ENCODE assay signal across 12 cellular contexts in the genomic region with DNA sequence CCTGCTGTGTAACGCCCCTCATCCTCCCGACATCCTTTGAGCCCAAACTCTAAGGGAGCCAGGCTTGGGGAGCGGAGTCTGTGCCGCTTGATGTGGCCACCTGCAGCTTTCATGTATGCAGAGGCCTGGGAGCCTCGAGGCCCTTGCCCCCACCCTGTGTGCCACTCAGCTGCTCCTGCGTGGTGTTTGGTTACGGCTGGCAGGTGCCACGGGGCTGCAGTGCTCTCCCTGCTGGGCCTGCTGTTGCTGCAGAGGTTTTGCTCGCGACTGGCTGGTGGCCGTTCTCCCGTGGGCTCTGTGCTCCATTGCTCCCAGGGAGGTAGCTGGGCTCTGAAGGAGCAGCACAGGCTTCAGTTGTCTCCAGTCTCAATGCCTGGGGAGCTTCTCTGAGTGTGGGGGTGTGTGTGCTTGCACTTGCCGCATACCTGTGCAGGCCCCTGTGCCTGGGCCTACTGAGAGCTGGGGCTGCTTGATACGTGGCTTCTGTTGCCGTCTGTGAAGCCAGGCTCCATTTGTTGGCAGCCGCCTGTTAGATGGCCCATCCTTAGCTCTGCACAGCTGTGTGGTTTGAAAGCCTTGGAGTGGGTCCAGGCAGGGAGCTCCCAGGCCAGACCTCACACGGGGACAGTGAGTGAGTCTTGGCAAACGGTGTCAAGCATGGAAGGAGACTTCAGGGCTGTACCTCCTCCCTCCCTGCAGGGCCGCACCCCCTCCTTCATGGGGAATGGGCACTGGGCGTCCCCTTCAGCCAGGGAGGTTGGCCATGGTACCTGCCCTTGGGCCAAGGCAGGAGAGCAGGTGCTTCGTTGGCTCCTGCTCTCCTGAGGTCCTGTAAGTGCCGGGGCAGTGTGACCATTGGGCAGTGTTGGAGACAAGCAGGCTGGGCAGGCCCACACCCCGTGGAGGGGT. TPM values are rescaled to one million over a fixed set of nuclear protein-coding genes. Genes with fewer than 3 reads are reported as not detected.
DNase-seq lines count a peak whose midpoint lies in the region; ATAC-seq and TF ChIP-seq lines count a peak whose summit lies in the region.
"Had no signal": no experiment of that assay in that cellular context is flagged by ENCODE, and none has a peak within 500 bp of the region (broad histone marks: within the 10 kb centered on the region; RNA-seq: fewer than 3 reads in every experiment).

No MANE protein-coding gene starts in this region.

- no peaks in the 10 kb centered on the region for H3K27me3 Mint-ChIP-seq in stimulated activated naive B cell treated with anti-CD40 and anti-IgM and Interleukin-4, amounts not matched to agents 10 μg/mL and 1 μg/mL and 100 μg/mL, for 72 hours

- H3K4me3 Mint-ChIP-seq in stimulated activated naive B cell treated with anti-CD40 and anti-IgM and Interleukin-4, amounts not matched to agents 10 μg/mL and 1 μg/mL and 100 μg/mL, for 72 hours: no peak overlapping the region

- TF ChIP-seq POLR2A in esophagus squamous epithelium (IDR thresholded peaks at IDR 0.05): no peak

- H3K36me3 Mint-ChIP-seq in stimulated activated naive B cell treated with anti-CD40 and anti-IgM and Interleukin-4, amounts not matched to agents 10 μg/mL and 1 μg/mL and 100 μg/mL, for 72 hours: peaks cover 37 to 40% of the 10 kb centered on the region in 2 donors

- H3K27ac ChIP-seq in esophagus squamous epithelium: no peak overlapping the region
- H3K27ac ChIP-seq: ascending aorta, tibial artery, VCaP had no signal

- H3K4me3 ChIP-seq in astrocyte of the spinal cord (ENCODE audit: low read depth, low read length) (no peak overlapping the region), esophagus squamous epithelium (no peak overlapping the region)
- H3K4me3 ChIP-seq: ascending aorta, tibial artery had no signal

- peaks cover 0 to 1% of the 10 kb centered on the region in 2 donors for H3K4me1 Mint-ChIP-seq in stimulated activated naive B cell treated with anti-CD40 and anti-IgM and Interleukin-4, amounts not matched to agents 10 μg/mL and 1 μg/mL and 100 μg/mL, for 72 hours

- no peaks in the 10 kb centered on the region for H3K9me3 Mint-ChIP-seq in stimulated activated naive B cell treated with anti-CD40 and anti-IgM and Interleukin-4, amounts not matched to agents 10 μg/mL and 1 μg/mL and 100 μg/mL, for 72 hours

- no peaks in the 10 kb centered on the region for H3K9me3 ChIP-seq in esophagus squamous epithelium
- H3K9me3 ChIP-seq: ascending aorta, SK-N-SH, tibial artery had no signal

- peak; percentile 53 for DNase-seq in NCI-H1092 treated with DMSO at 0.1 percent for 48 hours (lab: John Stamatoyannopoulos, UW)
- DNase-seq in astrocyte of the spinal cord (ENCODE audit: low read depth, low spot score): peak; percentile 11
- no peak for DNase-seq in left lobe of liver (ENCODE audit: low spot score)
- DNase-seq in stimulated activated naive B cell treated with anti-CD40 and anti-IgM and Interleukin-4, amounts not matched to agents 10 μg/mL and 1 μg/mL and 100 μg/mL, for 72 hours: no peak
- DNase-seq in COR-L47 (lab: John Stamatoyannopoulos, UW): no peak
- DNase-seq in esophagus squamous epithelium (lab: John Stamatoyannopoulos, UW): no peak
- DNase-seq: SK-N-SH had no signal

- in situ Hi-C loops in astrocyte of the spinal cord (cut with HindIII; ENCODE audit: low sequenced_read_pairs): no loop called here

- H3K27ac Mint-ChIP-seq in stimulated activated naive B cell treated with anti-CD40 and anti-IgM and Interleukin-4, amounts not matched to agents 10 μg/mL and 1 μg/mL and 100 μg/mL, for 72 hours: peak overlapping the region; percentile 47

- intact Hi-C loops in esophagus squamous epithelium (cut with DNase I): no loop called here

- H3K4me1 ChIP-seq in esophagus squamous epithelium: no peaks in the 10 kb centered on the region

- no peak for TF ChIP-seq CTCF in astrocyte of the spinal cord (IDR thresholded peaks at IDR 0.05; ENCODE audit: low read depth, low read length)
- no peak for TF ChIP-seq CTCF in esophagus squamous epithelium (IDR thresholded peaks at IDR 0.05)

- WGBS in esophagus squamous epithelium, 2 donors: 63% methylated on average over 3 of the region's 23 CpGs; no CpG with 5 or more reads in 1 of the 2 donors

- no peaks in the 10 kb centered on the region for H3K27me3 ChIP-seq in esophagus squamous epithelium
- H3K27me3 ChIP-seq: ascending aorta, tibial artery had no signal

- peaks cover 18 to 55% (median 25%) of the 10 kb centered on the region in 3 donors for H3K36me3 ChIP-seq in esophagus squamous epithelium

- ATAC-seq in left lobe of liver (peak; percentile 26), HG03469 (IDR thresholded peaks at IDR 0.05; ENCODE audit: unreplicated experiment) (no peak), GM18867 (IDR thresholded peaks at IDR 0.05; ENCODE audit: unreplicated experiment) (no peak)
- no peak for ATAC-seq in stimulated activated naive B cell treated with anti-CD40 and anti-IgM and Interleukin-4, amounts not matched to agents 10 μg/mL and 1 μg/mL and 100 μg/mL, for 72 hours (replicated peaks)

RNA-seq across cellular contexts. Expression of gene PDPK1, which starts 47.2 kb away (rescaled TPM):
- total RNA-seq in left lobe of liver (27.4 TPM), esophagus squamous epithelium (10 to 100 TPM; 18.3 to 28.2 (median 23.3) TPM)

RNA-seq across cellular contexts. Expression of gene CEMP1, which starts 53.8 kb away (rescaled TPM):
- total RNA-seq in left lobe of liver: 0.20 TPM
- total RNA-seq in esophagus squamous epithelium: under 1 TPM in 1 of 4 donors, not detected in 3; 0.76 TPM
- total RNA-seq: ascending aorta had no signal

Comparison
In these comparisons a context has a peak if more than half of its experiments do, and no peak if none do; other contexts are left out.
1. DNase-seq: peak in NCI-H1092 treated with DMSO at 0.1 percent for 48 hours (single experiment) and astrocyte of the spinal cord (single experiment); none in left lobe of liver (single experiment), stimulated activated naive B cell treated with anti-CD40 and anti-IgM and Interleukin-4, amounts not matched to agents 10 μg/mL and 1 μg/mL and 100 μg/mL, for 72 hours (single experiment), COR-L47 (single experiment) and esophagus squamous epithelium (single experiment).